In genomic region chrX:120301960-120302359, GRCh38 we compare ENCODE assay signal across 15 cellular contexts. TPM values are rescaled to one million over a fixed set of nuclear protein-coding genes. Genes with fewer than 3 reads are reported as not detected.
DNase-seq lines count a peak whose midpoint lies in the region; ATAC-seq, FAIRE-seq and TF ChIP-seq lines count a peak whose summit lies in the region.
"Had no signal": no experiment of that assay in that cellular context is flagged by ENCODE, and none has a peak within 500 bp of the region (broad histone marks: within the 10 kb centered on the region; RNA-seq: fewer than 3 reads in every experiment).

No MANE protein-coding gene starts in this region.

- no peak for TF ChIP-seq CTCF in GM12865 (IDR thresholded peaks at IDR 0.05; ENCODE audit: insufficient read depth, low read depth, low read length, missing control alignments)
- no peak for TF ChIP-seq CTCF in MM.1S (IDR thresholded peaks at IDR 0.05; ENCODE audit: low read length)

- H2AFZ ChIP-seq in MM.1S (ENCODE audit: low read length), result no peak overlapping the region

- peak; percentile 15 for ATAC-seq in GM21528 (IDR thresholded peaks at IDR 0.05; ENCODE audit: low FRiP score, unreplicated experiment)
- ATAC-seq in HG02852 (IDR thresholded peaks at IDR 0.05; ENCODE audit: unreplicated experiment), result no peak
- ATAC-seq: K562 had no signal

- H3K27me3 ChIP-seq in MM.1S (replicated peaks; ENCODE audit: insufficient read depth, low read length), result no peaks in the 10 kb centered on the region

- H3K9me3 ChIP-seq in MM.1S (replicated peaks; ENCODE audit: insufficient read depth, low read length) (no peaks in the 10 kb centered on the region), iPS-18c (ENCODE audit: control insufficient read depth, insufficient read depth, low read length) (no peaks in the 10 kb centered on the region)
- H3K9me3 ChIP-seq: SK-N-SH had no signal

- peak overlapping the region; percentile 98 for H3K27ac ChIP-seq in MM.1S (ENCODE audit: low read length)

- no peaks in the 10 kb centered on the region for H4K20me1 ChIP-seq in MM.1S (ENCODE audit: insufficient read depth, low read length)

- peaks cover 45% of the 10 kb centered on the region for H3K4me1 ChIP-seq in MM.1S (ENCODE audit: low read length)

- H3K36me3 ChIP-seq in MM.1S (replicated peaks; ENCODE audit: insufficient read depth, low read length), result no peaks in the 10 kb centered on the region

- H3K9ac ChIP-seq in MM.1S (ENCODE audit: low read length), result peak overlapping the region; percentile 87
- H3K9ac ChIP-seq: SK-N-SH had no signal

- peaks cover 28% of the 10 kb centered on the region for H3F3A ChIP-seq in MM.1S (ENCODE audit: insufficient read depth, low read length)

- H3K4me2 ChIP-seq in MM.1S (ENCODE audit: low read depth, low read length), result peak overlapping the region; percentile 90
- H3K4me2 ChIP-seq: SK-N-SH had no signal

- FAIRE-seq in urothelium cell line (lab: Jason Lieb, UNC), result no peak
- FAIRE-seq: colon, K562, keratinocyte had no signal

- no peak for DNase-seq in GM12865 (ENCODE audit: low read depth)
- peak; percentile 44 for DNase-seq in MM.1S
- DNase-seq in urothelium cell line (ENCODE audit: low spot score), result no peak
- DNase-seq in dermis blood vessel endothelial cell, result no peak
- no peak for DNase-seq in NCI-H748 (lab: John Stamatoyannopoulos, UW; ENCODE audit: unreplicated experiment)
- DNase-seq: NCI-H2171 treated with DMSO at 0.1 percent for 48 hours, SK-N-SH had no signal

- H3K9me2 ChIP-seq in MM.1S (replicated peaks; ENCODE audit: insufficient read depth, low read length), result no peaks in the 10 kb centered on the region
- H3K9me2 ChIP-seq: SK-N-SH had no signal

- H3K4me3 ChIP-seq in GM12865 (ENCODE audit: low read depth, low read length) (peak overlapping the region; percentile 31), MM.1S (ENCODE audit: low read length) (peak overlapping the region; percentile 53), iPS-18c (ENCODE audit: insufficient read depth, low read depth, low read length) (0 out of 2 replicates have a peak overlapping the region, but pooled peaks have one; percentile 12)
- H3K4me3 ChIP-seq: K562 had no signal

- H3K79me2 ChIP-seq in MM.1S (ENCODE audit: low read length), result peaks cover 10% of the 10 kb centered on the region

RNA-seq across cellular contexts. Expression of gene TMEM255A, which starts 9.3 kb away (rescaled TPM):
- total RNA-seq in dermis blood vessel endothelial cell, result not detected in 2 replicates
- total RNA-seq: activated CD4-positive, alpha-beta T cell treated with anti-CD3 and anti-CD28 coated beads, Interleukin-2, amount 10 ng/mL, durations not matched to agents 24 days and 14 days; activated naive CD4-positive, alpha-beta T cell treated with anti-CD3 and anti-CD28 coated beads, Interleukin-2, amount 50 U/mL, for 72 hours; K562 had no signal

RNA-seq across cellular contexts. Expression of gene ZBTB33, which starts 51.3 kb away (rescaled TPM):
- total RNA-seq in dermis blood vessel endothelial cell, result 14.5 and 17.1 TPM in 2 replicates

RNA-seq across cellular contexts. Expression of gene ATP1B4, which starts 59.9 kb away (rescaled TPM):
- not detected in 2 replicates for total RNA-seq in dermis blood vessel endothelial cell
- total RNA-seq: activated CD4-positive, alpha-beta T cell treated with anti-CD3 and anti-CD28 coated beads, Interleukin-2, amount 10 ng/mL, durations not matched to agents 24 days and 14 days; activated naive CD4-positive, alpha-beta T cell treated with anti-CD3 and anti-CD28 coated beads, Interleukin-2, amount 50 U/mL, for 72 hours had no signal
